ENCODE assay signal across 7 cellular contexts in the genomic region with DNA sequence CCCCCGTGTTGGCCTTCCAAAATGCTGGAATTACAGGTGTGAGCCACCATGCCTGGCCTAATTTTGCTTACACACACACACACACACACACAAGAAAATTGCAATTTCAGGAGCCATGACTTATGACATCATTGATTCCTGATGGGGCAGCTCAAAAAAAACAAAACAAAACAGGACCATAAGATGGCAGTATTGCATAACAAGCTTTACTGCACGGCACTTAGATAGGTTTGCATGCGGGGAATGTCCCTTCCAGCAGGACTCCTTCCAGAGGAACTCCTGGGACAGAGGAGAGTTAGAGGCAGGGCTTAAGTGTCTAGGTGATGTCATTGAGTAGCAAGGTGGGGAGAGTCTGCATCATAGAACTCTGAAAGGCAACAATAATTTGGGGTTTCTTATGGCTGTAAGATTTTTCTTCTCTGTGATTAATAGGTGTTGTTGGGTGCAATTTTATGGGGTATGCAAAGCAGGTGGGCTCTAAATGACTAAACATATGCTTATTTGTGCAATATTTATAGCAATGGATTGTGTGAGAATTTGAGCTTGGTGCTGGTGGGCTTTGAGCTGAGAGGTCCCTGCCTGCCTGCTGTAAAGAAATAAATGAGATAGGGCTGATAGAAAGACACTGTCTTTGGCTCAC. TPM values are rescaled to one million over a fixed set of nuclear protein-coding genes. Genes with fewer than 3 reads are reported as not detected.
A peak's percentile ranks its signal among the peaks of the same experiment; 100 is the strongest.
DNase-seq lines count a peak whose midpoint lies in the region; ATAC-seq, FAIRE-seq and TF ChIP-seq lines count a peak whose summit lies in the region.

No MANE protein-coding gene starts in this region.

- H3K23me2 ChIP-seq in H1 (ENCODE audit: low read depth, low read length), result 0 out of 2 replicates have a peak, but pooled peaks cover 2% of the 10 kb centered on the region

- in situ Hi-C loops in IMR-90 (cut with MboI; ENCODE audit: low sequenced_read_pairs), result loop anchor here (10.0 to 25.0 kb wide), 2 partner anchors 142 to 736 kb away; no protein-coding TSS in a partner anchor

- FAIRE-seq in H1 (lab: Jason Lieb, UNC), result no peak

- no peak overlapping the region for H2AK9ac ChIP-seq in IMR-90 (replicated peaks; ENCODE audit: low read depth, low read length, poor library complexity)

- no peaks in the 10 kb centered on the region for H3K9me1 ChIP-seq in IMR-90 (ENCODE audit: insufficient read depth, low read length)

- H3K27me3 ChIP-seq in GM06990 (replicated peaks; ENCODE audit: control insufficient read depth, insufficient read depth, low read length) (no peaks in the 10 kb centered on the region; the same call in 1 of the 2 replicates), IMR-90 (ENCODE audit: control insufficient read depth, insufficient read depth, low read length) (no peaks in the 10 kb centered on the region), H1 (replicated peaks in 1 of 4; ENCODE audit: control insufficient read depth in 3 of 4, extremely low read depth in 1 of 4, insufficient read depth in 3 of 4, low read length in 3 of 4) (no peaks in the 10 kb centered on the region; a peak in 1 of 7 replicates), ascending aorta (no peaks in the 10 kb centered on the region)

- H3K23ac ChIP-seq in IMR-90 (ENCODE audit: low read depth, low read length) (no peak overlapping the region), H1 (ENCODE audit: insufficient read length) (no peak overlapping the region)

- H2BK15ac ChIP-seq in IMR-90 (ENCODE audit: low read depth, low read length) (no peak overlapping the region), H1 (ENCODE audit: low read length) (no peak overlapping the region)

- H4K91ac ChIP-seq in IMR-90 (ENCODE audit: insufficient read depth, low read depth, low read length) (no peak overlapping the region), H1 (replicated peaks; ENCODE audit: insufficient read length, low read length) (no peak overlapping the region)

- no peak for TF ChIP-seq EP300 in H1 (IDR thresholded peaks at IDR 0.05; ENCODE audit: borderline replicate concordance in 1 of 2, low read depth in 2 of 2, low read length in 2 of 2)

- no peak overlapping the region for H4K8ac ChIP-seq in IMR-90 (ENCODE audit: low read depth in 2 of 2, low read length in 2 of 2)
- H4K8ac ChIP-seq in H1 (ENCODE audit: extremely low read depth, insufficient read depth, low read length), result no peak overlapping the region

- no peaks in the 10 kb centered on the region for H3K79me2 ChIP-seq in H1 (ENCODE audit: control insufficient read depth in 1 of 2, insufficient read depth in 2 of 2, low read length in 2 of 2)

- dilution Hi-C loops in IMR-90 (cut with HindIII; ENCODE audit: low sequenced_read_pairs, unreplicated experiment), result no loop called here

- peaks cover 5% of the 10 kb centered on the region for H3K9me3 ChIP-seq in IMR-90 (ENCODE audit: control insufficient read depth, insufficient read depth, low read length)
- H3K9me3 ChIP-seq in H1 (ENCODE audit: insufficient read depth in 2 of 2, low read depth in 1 of 2, low read length in 1 of 2), result peaks cover 12 to 17% of the 10 kb centered on the region in 2 experiments
- peaks cover 0 to 9% of the 10 kb centered on the region in 2 donors for H3K9me3 ChIP-seq in ascending aorta

- no peak overlapping the region for H2BK5ac ChIP-seq in IMR-90 (ENCODE audit: low read depth, low read length, poor library complexity, severe bottlenecking)
- H2BK5ac ChIP-seq in H1 (ENCODE audit: low read depth, low read length), result no peak overlapping the region

- H3K4me2 ChIP-seq in IMR-90 (ENCODE audit: low read depth, low read length) (no peak overlapping the region), H1 (ENCODE audit: insufficient read depth in 1 of 2, low read depth in 2 of 2, low read length in 2 of 2) (no peak overlapping the region)

- CTCF ChIA-PET in IMR-90 (lab: Yijun Ruan, JAX) (interaction anchor here (0.6 to 4.5 kb wide), 8 partner anchors 34 to 322 kb away, joined by 3 to 34 read pairs (median 4); no protein-coding TSS in a partner anchor), H1 (lab: Charles Lee; ENCODE audit: partially characterized antibody) (interaction anchor here (0.6 to 5.2 kb wide), 36 partner anchors 8 to 738 kb away, joined by 3 to 47 read pairs (median 4); partner anchors contain the start of gene ACSBG2)

- no peak overlapping the region for H3K56ac ChIP-seq in IMR-90 (ENCODE audit: extremely low read depth, insufficient read depth, low read length)
- H3K56ac ChIP-seq in H1 (replicated peaks; ENCODE audit: insufficient read length, low read depth, low read length), result no peak overlapping the region

- H4K20me1 ChIP-seq in IMR-90 (ENCODE audit: insufficient read depth, low read length), result peaks cover 3% of the 10 kb centered on the region; the same call in 1 of the 2 replicates
- no peaks in the 10 kb centered on the region for H4K20me1 ChIP-seq in H1 (replicated peaks in 1 of 2; ENCODE audit: control insufficient read depth in 1 of 2, insufficient read depth in 2 of 2, low read length in 2 of 2)

- H3K4me1 ChIP-seq in IMR-90 (ENCODE audit: control insufficient read depth, insufficient read depth, low read length) (no peaks in the 10 kb centered on the region), H1 (replicated peaks in 1 of 4; ENCODE audit: control insufficient read depth in 3 of 4, insufficient read depth in 4 of 4, low read length in 3 of 4) (no peaks in the 10 kb centered on the region), ascending aorta (no peaks in the 10 kb centered on the region)

- WGBS in IMR-90 (ENCODE audit: extremely low coverage in 2 of 2, insufficient read length in 1 of 2), 2 experiments, result 20% methylated on average over 1 of the region's 3 CpGs; no CpG with 5 or more reads in 1 of the 2 experiments
- WGBS in H1 (ENCODE audit: extremely low coverage in 1 of 2, insufficient coverage in 1 of 2, insufficient read length in 1 of 2, insufficient replicate concordance in 2 of 2, low coverage in 1 of 2, low lambda C conversion rate in 2 of 2, missing lambda C conversion rate in 1 of 2), 2 experiments, result 67% methylated on average over 3 of the region's 3 CpGs; no CpG with 5 or more reads in 1 of the 2 experiments

- TF ChIP-seq RAD21 in IMR-90 (IDR thresholded peaks at IDR 0.05; ENCODE audit: low read length) (peak; percentile 70), H1 (IDR thresholded peaks at IDR 0.05 in 1 of 2, conservative IDR thresholded peaks at IDR 0.05 in 1 of 2; ENCODE audit: low read depth in 2 of 2, low read length in 2 of 2) (peak; percentile 75 to 79)

- no peak overlapping the region for H4K5ac ChIP-seq in IMR-90 (ENCODE audit: low read depth, low read length)
- H4K5ac ChIP-seq in H1 (ENCODE audit: insufficient read length, low read depth, low read length), result no peak overlapping the region

- no peak for TF ChIP-seq POLR2A in IMR-90 (IDR thresholded peaks at IDR 0.05; ENCODE audit: low read depth, low read length)
- TF ChIP-seq POLR2A in H1 (IDR thresholded peaks at IDR 0.05; ENCODE audit: control extremely low read depth in 1 of 2, low read depth in 2 of 2, low read length in 2 of 2), result no peak

- DNase-seq in GM06990 (ENCODE audit: extremely low read depth, insufficient read length) (peak; percentile 48), IMR-90 (peak; percentile 71), NOMO-1 treated with DMSO at 0.1 percent for 48 hours (lab: John Stamatoyannopoulos, UW; ENCODE audit: unreplicated experiment) (peak; percentile 63), H1 (ENCODE audit: low read depth in 1 of 2, low spot score in 2 of 2) (no peak), pulmonary artery endothelial cell (ENCODE audit: low read depth, low spot score) (peak; percentile 40), ascending aorta (ENCODE audit: low spot score in 2 of 2) (no peak), head of caudate nucleus (no peak)

- H3K79me1 ChIP-seq in IMR-90 (ENCODE audit: low read depth in 1 of 2, low read length in 2 of 2) (no peaks in the 10 kb centered on the region), H1 (ENCODE audit: low read depth, low read length) (no peaks in the 10 kb centered on the region)

- H3K18ac ChIP-seq in IMR-90 (ENCODE audit: low read depth, low read length) (no peak overlapping the region), H1 (ENCODE audit: extremely low read depth, low read length) (no peak overlapping the region)

- ATAC-seq in IMR-90 (ENCODE audit: low read depth), result peak; percentile 33; the same call in 1 of the 2 replicates

- POLR2A ChIA-PET in IMR-90 (lab: Charles Lee; ENCODE audit: unreplicated experiment) (no interaction called here), H1 (lab: Charles Lee; ENCODE audit: partially characterized antibody) (no interaction called here)

- no peak overlapping the region for H3K14ac ChIP-seq in IMR-90 (replicated peaks; ENCODE audit: low read depth, low read length)
- H3K14ac ChIP-seq in H1 (ENCODE audit: insufficient read length), result no peak overlapping the region

- H3K4me3 ChIP-seq in GM06990 (replicated peaks; ENCODE audit: low read depth, low read length), result no peak overlapping the region
- no peak overlapping the region for H3K4me3 ChIP-seq in IMR-90 (ENCODE audit: insufficient read depth, low read depth, low read length)
- H3K4me3 ChIP-seq in H1 (ENCODE audit: extremely low read depth in 1 of 4, insufficient read depth in 2 of 4, low read depth in 3 of 4, low read length in 4 of 4), result no peak overlapping the region
- no peak overlapping the region for H3K4me3 ChIP-seq in ascending aorta

- no peak overlapping the region for H3K4ac ChIP-seq in IMR-90 (ENCODE audit: low read depth, low read length)
- H3K4ac ChIP-seq in H1 (replicated peaks; ENCODE audit: insufficient read length, low read depth, low read length), result no peak overlapping the region

- no peak overlapping the region for H3K27ac ChIP-seq in IMR-90 (ENCODE audit: insufficient read depth, low read length)
- H3K27ac ChIP-seq in H1 (ENCODE audit: low read depth, low read length), result no peak overlapping the region
- no peak overlapping the region for H3K27ac ChIP-seq in ascending aorta

- H2AK5ac ChIP-seq in IMR-90 (ENCODE audit: low read depth, low read length) (no peak overlapping the region), H1 (ENCODE audit: low read depth, low read length) (no peak overlapping the region)

- no peak overlapping the region for H2BK20ac ChIP-seq in IMR-90 (ENCODE audit: low read depth, low read length)
- H2BK20ac ChIP-seq in H1 (ENCODE audit: low read length), result no peak overlapping the region

- H2BK120ac ChIP-seq in IMR-90 (ENCODE audit: low read depth, low read length), result no peak overlapping the region
- H2BK120ac ChIP-seq in H1 (replicated peaks; ENCODE audit: low read depth, low read length), result no peak overlapping the region

- TF ChIP-seq CTCF in GM06990 (IDR thresholded peaks at IDR 0.05; ENCODE audit: insufficient read depth, low read length, poor library complexity, severe bottlenecking) (peak; percentile 46), IMR-90 (conservative IDR thresholded peaks at IDR 0.05; ENCODE audit: low read depth, low read length) (peak; percentile 55), H1 (IDR thresholded peaks at IDR 0.05; ENCODE audit: control extremely low read depth in 1 of 3, insufficient read depth in 1 of 3, low read depth in 1 of 3, low read length in 3 of 3) (peak in 2 of 3 experiments; percentile 46 to 49; a peak in 2 of 4 replicates), ascending aorta (IDR thresholded peaks at IDR 0.05) (peak in 1 of 3 experiments; percentile 6)

- H2BK12ac ChIP-seq in H1 (ENCODE audit: low read depth, low read length), result no peak overlapping the region

- H3K9ac ChIP-seq in IMR-90 (ENCODE audit: low read depth, low read length) (no peak overlapping the region), H1 (replicated peaks in 1 of 4; ENCODE audit: extremely low read depth in 1 of 4, low read depth in 3 of 4, low read length in 3 of 4) (no peak overlapping the region)

- H3K36me3 ChIP-seq in GM06990 (ENCODE audit: control insufficient read depth, insufficient read depth, low read length), result no peaks in the 10 kb centered on the region
- no peaks in the 10 kb centered on the region for H3K36me3 ChIP-seq in IMR-90 (ENCODE audit: control insufficient read depth, insufficient read depth, low read length)
- H3K36me3 ChIP-seq in H1 (ENCODE audit: control insufficient read depth in 2 of 4, insufficient read depth in 4 of 4, low read length in 3 of 4), result no peaks in the 10 kb centered on the region; a peak in 1 of 8 replicates
- no peaks in the 10 kb centered on the region for H3K36me3 ChIP-seq in ascending aorta

- no TSS peak for BruUV-seq in IMR-90 (replicated peaks; lab: Mats Ljungman, UMichigan)

- no peak overlapping the region for H2AFZ ChIP-seq in IMR-90 (replicated peaks; ENCODE audit: low read length, poor library complexity)
- no peak overlapping the region for H2AFZ ChIP-seq in H1 (ENCODE audit: low read length)

- intact Hi-C loops in IMR-90 (cut with micrococcal nuclease) (loop anchor here (5.0 kb wide), 2 partner anchors 506 to 611 kb away; partner anchors contain the start of genes GPR108 and TRIP10), ascending aorta (cut with DNase I) (loop anchor here (5.0 kb wide), 1 partner anchor 139 kb away; no protein-coding TSS in a partner anchor), head of caudate nucleus (cut with DNase I) (loop anchor here (2.0 kb wide), 1 partner anchor 78 kb away; no protein-coding TSS in a partner anchor)

RNA-seq across cellular contexts. Expression of gene ACSBG2, which starts 9.0 kb away (rescaled TPM):
- not detected in 2 replicates for total RNA-seq in IMR-90 (2012; rRNA removed)
- not detected in 2 replicates for polyA plus RNA-seq in IMR-90 (2012; rRNA removed)
- polyA plus RNA-seq in IMR-90 (2012; cell fraction: cytosol; rRNA removed), result not detected in 2 replicates
- polyA plus RNA-seq in IMR-90 (2012; cell fraction: nucleus; rRNA removed; ENCODE audit: low replicate concordance), result not detected in 2 replicates
- not detected in 2 replicates for total RNA-seq in H1 (2021; fragmentation: NEBNext Ultra II Directional; extraction: Animal tissue kit (Norgen Biotek cat#: 25700))
- not detected in 2 replicates for polyA plus RNA-seq in H1 (2011; rRNA removed)
- polyA plus RNA-seq in H1 (2011; cell fraction: cytosol; rRNA removed), result not detected
- polyA plus RNA-seq in H1 (2011; cell fraction: nucleus; rRNA removed), result not detected
- polyA plus RNA-seq in H1 (2012, experiment 1 of 2), result not detected in 4 replicates
- polyA plus RNA-seq in H1 (2012, experiment 2 of 2), result not detected
- polyA plus RNA-seq in H1 (2013, experiment 1 of 2), result 0.02 TPM
- polyA plus RNA-seq in H1 (2013, experiment 2 of 2), result not detected
- not detected in 2 replicates for polyA minus RNA-seq in H1 (2011; rRNA and poly(A)+ RNA removed)
- polyA minus RNA-seq in H1 (2011; cell fraction: cytosol; rRNA and poly(A)+ RNA removed), result not detected
- not detected for polyA minus RNA-seq in H1 (2011; cell fraction: nucleus; rRNA and poly(A)+ RNA removed)
- total RNA-seq in pulmonary artery endothelial cell, result not detected in 2 replicates
- not detected for total RNA-seq in ascending aorta

RNA-seq across cellular contexts. Expression of gene RFX2, which starts 16.2 kb away (rescaled TPM):
- total RNA-seq in IMR-90 (2012; rRNA removed), result 2.2 and 2.5 TPM in 2 replicates
- 4.9 and 5.6 TPM in 2 replicates for polyA plus RNA-seq in IMR-90 (2012; rRNA removed)
- polyA plus RNA-seq in IMR-90 (2012; cell fraction: cytosol; rRNA removed), result 3.9 and 6.2 TPM in 2 replicates
- 7.6 and 16.1 TPM in 2 replicates for polyA plus RNA-seq in IMR-90 (2012; cell fraction: nucleus; rRNA removed; ENCODE audit: low replicate concordance)
- total RNA-seq in H1 (2021; fragmentation: NEBNext Ultra II Directional; extraction: Animal tissue kit (Norgen Biotek cat#: 25700)), result 4.8 and 5.5 TPM in 2 replicates
- 5.3 and 5.9 TPM in 2 replicates for polyA plus RNA-seq in H1 (2011; rRNA removed)
- polyA plus RNA-seq in H1 (2011; cell fraction: cytosol; rRNA removed), result 5.6 TPM
- polyA plus RNA-seq in H1 (2011; cell fraction: nucleus; rRNA removed), result 7.7 TPM
- polyA plus RNA-seq in H1 (2012, experiment 1 of 2), result 1.8 to 4.5 TPM (median 3.3 TPM) in 4 replicates
- polyA plus RNA-seq in H1 (2012, experiment 2 of 2), result 3.1 TPM
- polyA plus RNA-seq in H1 (2013, experiment 1 of 2), result 2.8 TPM
- 3.4 TPM for polyA plus RNA-seq in H1 (2013, experiment 2 of 2)
- 5.0 and 6.5 TPM in 2 replicates for polyA minus RNA-seq in H1 (2011; rRNA and poly(A)+ RNA removed)
- 7.0 TPM for polyA minus RNA-seq in H1 (2011; cell fraction: cytosol; rRNA and poly(A)+ RNA removed)
- 9.9 TPM for polyA minus RNA-seq in H1 (2011; cell fraction: nucleus; rRNA and poly(A)+ RNA removed)
- total RNA-seq in pulmonary artery endothelial cell, result 2.8 and 4.3 TPM in 2 replicates
- total RNA-seq in ascending aorta, result 107 TPM

Comparison
In these comparisons a context has a peak if more than half of its experiments do, and no peak if none do; other contexts are left out.
1. DNase-seq: peak in GM06990 (single experiment), IMR-90 (single experiment), NOMO-1 treated with DMSO at 0.1 percent for 48 hours (single experiment) and pulmonary artery endothelial cell (single experiment); none in H1 (0 of 2), ascending aorta (0 of 2) and head of caudate nucleus (0 of 42).
2. RNA of gene RFX2, which starts 16.2 kb away (total RNA-seq): 107 TPM in ascending aorta (single experiment); 4.8 to 5.5 TPM in H1, 2.8 to 4.3 TPM in pulmonary artery endothelial cell and 2.2 to 2.5 TPM in IMR-90; every median in the first group is over 10 times any median in the second.